ENCODE assay signal across 9 cellular contexts in the genomic region with DNA sequence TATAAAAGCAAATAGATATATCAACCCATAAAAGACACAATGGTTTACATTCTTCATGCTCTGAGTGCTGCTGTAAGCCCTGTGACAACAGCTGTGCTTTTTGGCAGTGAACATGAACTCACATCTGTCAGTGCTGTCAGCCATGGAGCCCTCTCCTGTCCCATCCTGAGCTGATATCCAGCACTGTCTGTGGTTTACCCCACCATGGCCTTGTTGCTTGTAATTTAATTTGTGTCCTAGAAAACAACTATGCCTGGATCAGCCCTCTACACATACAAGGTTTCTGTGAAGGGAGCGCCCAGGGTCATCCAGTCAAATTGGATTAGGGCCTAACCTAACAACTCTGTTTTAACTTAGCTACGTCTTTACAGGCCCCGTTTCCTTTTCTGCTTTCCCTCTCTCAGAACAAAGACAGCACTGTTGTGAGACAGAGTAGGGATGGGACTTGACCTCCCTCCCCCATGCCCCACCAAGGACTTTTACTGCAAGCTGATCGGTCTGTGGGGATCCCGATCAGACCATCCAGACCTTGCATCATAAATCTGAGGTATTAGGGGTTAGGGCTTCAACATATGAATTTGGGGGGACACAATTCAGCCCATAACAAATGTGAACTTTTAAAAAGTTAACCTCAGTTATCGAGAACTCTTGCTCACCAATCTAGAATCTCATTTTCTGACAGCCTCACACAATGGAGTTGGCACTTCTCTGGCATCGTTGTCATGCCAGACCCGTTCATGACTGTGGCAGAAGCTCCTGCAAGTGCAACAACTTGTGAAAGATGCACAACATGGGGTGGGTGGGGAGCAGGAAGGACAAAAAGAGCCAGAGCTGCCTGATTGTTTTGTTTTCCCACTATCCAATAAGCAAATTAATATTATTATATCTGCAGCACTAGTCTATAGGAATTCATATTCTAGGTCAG. TPM values are rescaled to one million over a fixed set of nuclear protein-coding genes. Genes with fewer than 3 reads are reported as not detected.
DNase-seq lines count a peak whose midpoint lies in the region; ATAC-seq and TF ChIP-seq lines count a peak whose summit lies in the region.
"Had no signal": no experiment of that assay in that cellular context is flagged by ENCODE, and none has a peak within 500 bp of the region (broad histone marks: within the 10 kb centered on the region; RNA-seq: fewer than 3 reads in every experiment).

No MANE protein-coding gene starts in this region.

- no peak overlapping the region for H3K4me3 Mint-ChIP-seq in MCF 10A (ENCODE audit: unreplicated experiment)

- intact Hi-C loops in breast epithelium (cut with DNase I; ENCODE audit: low total_unique reads) (loop anchor here (5.0 kb wide), 1 partner anchor 331 kb away; no protein-coding TSS in a partner anchor), MCF 10A (cut with micrococcal nuclease) (loop anchor here (2.0 to 5.0 kb wide), 5 partner anchors 61 to 467 kb away; no protein-coding TSS in a partner anchor), aorta (cut with DNase I) (loop anchor here (2.0 kb wide), 1 partner anchor 281 kb away; no protein-coding TSS in a partner anchor)

- TF ChIP-seq POLR2A in breast epithelium (IDR thresholded peaks at IDR 0.05): no peak

- no peaks in the 10 kb centered on the region for H3K9me3 Mint-ChIP-seq in MCF 10A (ENCODE audit: unreplicated experiment)

- no peaks in the 10 kb centered on the region for H4K20me1 ChIP-seq in fibroblast of lung (ENCODE audit: control insufficient read depth, extremely low read depth, insufficient read depth, low read length)

- H3K9ac ChIP-seq in fibroblast of lung (ENCODE audit: insufficient read depth, low read length): peak overlapping the region; percentile 9

- H3K27ac Mint-ChIP-seq in MCF 10A (ENCODE audit: low read depth, unreplicated experiment): no peak overlapping the region

- H3K36me3 ChIP-seq in breast epithelium: no peaks in the 10 kb centered on the region
- no peaks in the 10 kb centered on the region for H3K36me3 ChIP-seq in fibroblast of lung (ENCODE audit: control insufficient read depth, insufficient read depth, low read length)
- no peaks in the 10 kb centered on the region for H3K36me3 ChIP-seq in aorta (ENCODE audit: control insufficient read depth in 1 of 2, insufficient read depth in 2 of 2, low read length in 1 of 2)

- DNase-seq in breast epithelium (ENCODE audit: low spot score in 2 of 2) (no peak), MCF 10A (ENCODE audit: unreplicated experiment) (no peak), fibroblast of lung (ENCODE audit: low read depth in 2 of 2) (peak; percentile 32 to 52), myocyte (ENCODE audit: low read depth) (peak; percentile 78), aorta (no peak), DMS114 treated with DMSO at 0.1 percent for 48 hours (lab: John Stamatoyannopoulos, UW; ENCODE audit: unreplicated experiment) (no peak)
- DNase-seq in activated CD4-positive, CD25-positive, alpha-beta regulatory T cell (lab: John Stamatoyannopoulos, UW): no peak

- no peaks in the 10 kb centered on the region for H3K79me2 ChIP-seq in fibroblast of lung (ENCODE audit: control insufficient read depth, insufficient read depth, low read length)

- POLR2A ChIA-PET in MCF 10A (lab: Yijun Ruan, JAX): interaction anchor here (0.6 to 1.1 kb wide), 2 partner anchors 66 to 201 kb away, joined by 3 read pairs; no protein-coding TSS in a partner anchor

- H3K27me3 Mint-ChIP-seq in MCF 10A (ENCODE audit: insufficient read depth, unreplicated experiment): no peaks in the 10 kb centered on the region

- no peaks in the 10 kb centered on the region for H3K36me3 Mint-ChIP-seq in MCF 10A (ENCODE audit: insufficient read depth, unreplicated experiment)

- H3K4me1 ChIP-seq in breast epithelium: peaks cover 0 to 6% of the 10 kb centered on the region in 2 donors
- peaks cover 24% of the 10 kb centered on the region for H3K4me1 ChIP-seq in fibroblast of lung (ENCODE audit: control insufficient read depth, extremely low read depth, insufficient read depth, low read length)
- no peaks in the 10 kb centered on the region for H3K4me1 ChIP-seq in aorta (ENCODE audit: control insufficient read depth in 1 of 2, insufficient read depth in 2 of 2, low read length in 2 of 2)

- H3K9me3 ChIP-seq in breast epithelium (no peaks in the 10 kb centered on the region), fibroblast of lung (ENCODE audit: control insufficient read depth, insufficient read depth, low read depth, low read length) (no peaks in the 10 kb centered on the region), aorta (ENCODE audit: control insufficient read depth, low read length) (no peaks in the 10 kb centered on the region)

- H3K4me1 Mint-ChIP-seq in MCF 10A (ENCODE audit: insufficient read depth, unreplicated experiment): peaks cover 24% of the 10 kb centered on the region

- CTCF ChIA-PET in MCF 10A (lab: Yijun Ruan, JAX): interaction anchor here (0.6 to 9.5 kb wide), 22 partner anchors 10 to 765 kb away, joined by 3 to 457 read pairs (median 6); no protein-coding TSS in a partner anchor

- peak overlapping the region; percentile 31 for H2AFZ ChIP-seq in fibroblast of lung (ENCODE audit: low read length)

- no TSS peak for BruUV-seq in MCF 10A (replicated peaks; lab: Mats Ljungman, UMichigan)

- H3K27ac ChIP-seq in breast epithelium: peak overlapping the region; percentile 79 to 83
- no peak overlapping the region for H3K27ac ChIP-seq in fibroblast of lung (ENCODE audit: insufficient read depth, low read length)
- no peak overlapping the region for H3K27ac ChIP-seq in aorta (ENCODE audit: low read depth in 1 of 2, low read length in 2 of 2)

- peak overlapping the region; percentile 20 for H3K4me2 ChIP-seq in fibroblast of lung (ENCODE audit: extremely low read depth, insufficient read depth, low read length)

- peak; percentile 24 for ATAC-seq in aorta (ENCODE audit: low FRiP score)
- no peak for ATAC-seq in GM19455 (IDR thresholded peaks at IDR 0.05; ENCODE audit: unreplicated experiment)
- ATAC-seq: activated CD4-positive, CD25-positive, alpha-beta regulatory T cell treated with anti-CD3 and anti-CD28 coated beads, Interleukin-2, amount 50 U/mL, for 24 hours had no signal

- H3K27me3 ChIP-seq in breast epithelium (no peaks in the 10 kb centered on the region), fibroblast of lung (ENCODE audit: control insufficient read depth, insufficient read depth, low read length) (no peaks in the 10 kb centered on the region), aorta (ENCODE audit: control insufficient read depth in 1 of 2, insufficient read depth in 2 of 2, low read length in 1 of 2) (no peaks in the 10 kb centered on the region)

- no peak overlapping the region for H3K4me3 ChIP-seq in breast epithelium
- no peak overlapping the region for H3K4me3 ChIP-seq in fibroblast of lung (replicated peaks in 1 of 4; ENCODE audit: control extremely low read depth in 1 of 4, insufficient read depth in 1 of 4, low read depth in 3 of 4, low read length in 4 of 4)
- no peak overlapping the region for H3K4me3 ChIP-seq in aorta (ENCODE audit: low read length in 2 of 2)

- TF ChIP-seq CTCF in breast epithelium (IDR thresholded peaks at IDR 0.05) (no peak), MCF 10A (IDR thresholded peaks at IDR 0.05; ENCODE audit: unreplicated experiment) (no peak), fibroblast of lung (conservative IDR thresholded peaks at IDR 0.05 in 1 of 2, IDR thresholded peaks at IDR 0.05 in 1 of 2; ENCODE audit: low read depth in 1 of 2, low read length in 2 of 2) (no peak)

- WGBS in aorta, 2 donors: 61 to 66% methylated on average over 8 of the region's 8 CpGs

RNA-seq across cellular contexts. Expression of a gene that starts 16.4 kb away (rescaled TPM):
- total RNA-seq in breast epithelium (10 to 100 TPM in 2 of 3 donors, 1 to 10 TPM in 1; 2.1 to 12.6 (median 10.5) TPM), MCF 10A (2022) (0.83 and 2.8 TPM in 2 replicates), fibroblast of lung (6.2 and 9.7 TPM in 2 replicates), myocyte (1.6 and 2.2 TPM in 2 replicates), aorta (1 to 10 TPM; 3.3 to 7.2 TPM)
- polyA plus RNA-seq in fibroblast of lung (2.0 and 3.9 TPM in 2 replicates), aorta (1 to 10 TPM; 2.3 to 5.3 TPM)
- 1.2 and 2.2 TPM in 2 replicates for polyA plus RNA-seq in fibroblast of lung (2012)
- polyA minus RNA-seq in fibroblast of lung (ENCODE audit: low replicate concordance): 0.30 and 4.2 TPM in 2 replicates
- polyA plus RNA-seq in myocyte (2012): 2.8 TPM

Comparison
In these comparisons a context has a peak if more than half of its experiments do, and no peak if none do; other contexts are left out.
1. DNase-seq: peak in fibroblast of lung (2 of 2) and myocyte (single experiment); none in breast epithelium (0 of 2), MCF 10A (single experiment), aorta (0 of 2), DMS114 treated with DMSO at 0.1 percent for 48 hours (single experiment) and activated CD4-positive, CD25-positive, alpha-beta regulatory T cell (0 of 4).
2. H3K27ac ChIP-seq: peak in breast epithelium (2 of 2); none in fibroblast of lung (single experiment) and aorta (0 of 2).